ENCODE assay signal across 17 cellular contexts in the genomic region with DNA sequence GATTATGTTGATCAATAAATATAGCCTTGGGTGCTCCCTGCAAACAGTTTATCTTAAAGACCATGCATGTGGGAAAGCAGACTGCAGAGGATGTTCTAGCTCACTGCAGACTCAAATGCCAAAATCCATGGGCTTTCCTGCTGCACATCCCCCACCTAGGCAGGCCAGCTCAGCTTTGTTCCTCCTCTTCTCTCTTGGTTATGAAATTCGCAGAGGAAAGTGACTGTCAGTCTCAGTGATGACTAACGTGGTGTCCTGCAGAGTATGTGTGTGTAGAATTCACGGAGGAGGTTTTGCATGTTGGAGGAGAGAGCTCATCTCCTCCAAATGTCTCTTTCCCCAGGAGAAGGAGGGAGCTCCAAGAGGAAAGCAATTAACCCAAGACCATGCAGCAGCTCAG. TPM values are rescaled to one million over a fixed set of nuclear protein-coding genes. Genes with fewer than 3 reads are reported as not detected.
DNase-seq lines count a peak whose midpoint lies in the region; ATAC-seq and TF ChIP-seq lines count a peak whose summit lies in the region.
"Had no signal": no experiment of that assay in that cellular context is flagged by ENCODE, and none has a peak within 500 bp of the region (broad histone marks: within the 10 kb centered on the region; RNA-seq: fewer than 3 reads in every experiment).

No MANE protein-coding gene starts in this region.

- no peaks in the 10 kb centered on the region for H3K9me3 ChIP-seq in breast epithelium
- no peaks in the 10 kb centered on the region for H3K9me3 ChIP-seq in PC-3 (ENCODE audit: low read length)
- H3K9me3 ChIP-seq in prostate gland, result no peaks in the 10 kb centered on the region
- H3K9me3 ChIP-seq in CD4-positive, alpha-beta T cell (ENCODE audit: control insufficient read depth, low read length), result no peaks in the 10 kb centered on the region
- H3K9me3 ChIP-seq: neutrophil had no signal

- intact Hi-C loops in MCF 10A (cut with micrococcal nuclease), result loop anchor here (10.0 kb wide), 1 partner anchor 382 kb away; no protein-coding TSS in a partner anchor
- intact Hi-C loops in breast epithelium (cut with DNase I; ENCODE audit: low total_unique reads), result no loop called here
- intact Hi-C loops in PC-3 (cut with micrococcal nuclease), result no loop called here
- intact Hi-C loops in prostate gland (cut with DNase I), result no loop called here
- intact Hi-C loops in Right ventricle myocardium inferior (cut with DNase I), result no loop called here
- intact Hi-C loops in CD4-positive, alpha-beta T cell (cut with DNase I, micrococcal nuclease), result no loop called here

- no peaks in the 10 kb centered on the region for H3K79me2 ChIP-seq in PC-3 (ENCODE audit: low read length)

- H3K4me3 Mint-ChIP-seq in MCF 10A (ENCODE audit: unreplicated experiment), result no peak overlapping the region
- H3K4me3 Mint-ChIP-seq in CD4-positive, alpha-beta T cell, result no peak overlapping the region
- H3K4me3 Mint-ChIP-seq: activated CD4-positive, alpha-beta T cell treated with anti-CD3 and anti-CD28 coated beads, Interleukin-2, amount 10 ng/mL, durations not matched to agents 7 days and 5 days; activated T-cell treated with anti-CD3 and anti-CD28 coated beads, Interleukin-2, amount 50 U/mL, for 4 hours; dendritic cell treated with granulocyte-macrophage colony-stimulating factor and Interleukin-4, amounts not matched to agents 40 ng/mL and 50 ng/mL, for 4 days had no signal

- no peaks in the 10 kb centered on the region for H3K9me3 Mint-ChIP-seq in MCF 10A (ENCODE audit: unreplicated experiment)
- no peaks in the 10 kb centered on the region for H3K9me3 Mint-ChIP-seq in CD4-positive, alpha-beta T cell
- H3K9me3 Mint-ChIP-seq: activated CD4-positive, alpha-beta T cell treated with anti-CD3 and anti-CD28 coated beads, Interleukin-2, amount 10 ng/mL, durations not matched to agents 7 days and 5 days; activated T-cell treated with anti-CD3 and anti-CD28 coated beads, Interleukin-2, amount 50 U/mL, for 4 hours; dendritic cell treated with granulocyte-macrophage colony-stimulating factor and Interleukin-4, amounts not matched to agents 40 ng/mL and 50 ng/mL, for 4 days had no signal

- no peak overlapping the region for H2AFZ ChIP-seq in PC-3 (ENCODE audit: low read length)

- POLR2A ChIA-PET in MCF 10A (lab: Yijun Ruan, JAX), result interaction anchor here (0.6 to 1.1 kb wide), 3 partner anchors 18 to 35 kb away, joined by 3 to 5 read pairs (median 3); no protein-coding TSS in a partner anchor
- POLR2A ChIA-PET in PC-3 (lab: Charles Lee; ENCODE audit: unreplicated experiment), result no interaction called here
- POLR2A ChIA-PET in CD4-positive, alpha-beta T cell (lab: Charles Lee), result no interaction called here

- DNase-seq in MCF 10A (ENCODE audit: unreplicated experiment) (peak; percentile 73), breast epithelium (ENCODE audit: low spot score in 2 of 2) (no peak), PC-3 (peak; percentile 49), epithelial cell of esophagus (ENCODE audit: low read depth) (peak; percentile 69), prostate gland (ENCODE audit: low spot score) (no peak), Right ventricle myocardium inferior (ENCODE audit: missing footprints) (no peak)
- no peak for DNase-seq in stimulated activated CD4-positive, alpha-beta T cell treated with anti-CD3 and anti-CD28 coated beads, Interleukin-4, amount 100 ng/mL, for 24 hours
- DNase-seq in CD4-positive, alpha-beta T cell, result no peak
- DNase-seq: activated CD4-positive, alpha-beta T cell treated with anti-CD3 and anti-CD28 coated beads, Interleukin-2, amount 10 ng/mL, durations not matched to agents 7 days and 5 days; activated T-cell treated with anti-CD3 and anti-CD28 coated beads, Interleukin-2, amount 50 U/mL, for 4 hours; NCI-H1092; NCI-H226; small intestine had no signal

- H3K36me3 ChIP-seq in breast epithelium (no peaks in the 10 kb centered on the region), PC-3 (ENCODE audit: low read depth, low read length) (no peaks in the 10 kb centered on the region), prostate gland (no peaks in the 10 kb centered on the region)
- H3K36me3 ChIP-seq: neutrophil had no signal

- H3K4me2 ChIP-seq in PC-3 (ENCODE audit: low read length), result no peak overlapping the region; the same call in 1 of the 2 replicates

- no TSS peak for BruUV-seq in MCF 10A (replicated peaks; lab: Mats Ljungman, UMichigan)
- BruUV-seq in PC-3 (replicated peaks; lab: Mats Ljungman, UMichigan), result no TSS peak

- H3K27ac ChIP-seq in breast epithelium, result no peak overlapping the region
- H3K27ac ChIP-seq in PC-3 (ENCODE audit: low read length), result no peak overlapping the region
- no peak overlapping the region for H3K27ac ChIP-seq in prostate gland
- H3K27ac ChIP-seq in CD4-positive, alpha-beta T cell (ENCODE audit: low read depth, low read length), result no peak overlapping the region
- H3K27ac ChIP-seq: neutrophil had no signal

- H3K4me1 Mint-ChIP-seq in MCF 10A (ENCODE audit: insufficient read depth, unreplicated experiment), result peaks cover 11% of the 10 kb centered on the region
- H3K4me1 Mint-ChIP-seq in CD4-positive, alpha-beta T cell (ENCODE audit: low read depth), result no peaks in the 10 kb centered on the region
- H3K4me1 Mint-ChIP-seq: activated CD4-positive, alpha-beta T cell treated with anti-CD3 and anti-CD28 coated beads, Interleukin-2, amount 10 ng/mL, durations not matched to agents 7 days and 5 days had no signal

- peaks cover 80% of the 10 kb centered on the region for H3K27me3 Mint-ChIP-seq in MCF 10A (ENCODE audit: insufficient read depth, unreplicated experiment)
- H3K27me3 Mint-ChIP-seq in CD4-positive, alpha-beta T cell, result peaks cover 66% of the 10 kb centered on the region

- TF ChIP-seq POLR2A in breast epithelium (IDR thresholded peaks at IDR 0.05) (no peak), prostate gland (IDR thresholded peaks at IDR 0.05) (no peak)

- H3K4me1 ChIP-seq in breast epithelium (no peaks in the 10 kb centered on the region), PC-3 (ENCODE audit: insufficient read depth, low read length) (no peaks in the 10 kb centered on the region), prostate gland (replicated peaks) (no peaks in the 10 kb centered on the region)

- no peaks in the 10 kb centered on the region for H3K9me2 ChIP-seq in PC-3 (replicated peaks; ENCODE audit: low read length)

- 56% methylated on average over 3 of the region's 3 CpGs for WGBS in prostate gland

- H3K4me3 ChIP-seq in breast epithelium (no peak overlapping the region), PC-3 (ENCODE audit: low read length) (no peak overlapping the region), epithelial cell of esophagus (ENCODE audit: low read length) (no peak overlapping the region), prostate gland (no peak overlapping the region)

- ATAC-seq in PC-3, result no peak
- no peak for ATAC-seq in Right ventricle myocardium inferior
- no peak for ATAC-seq in CD4-positive, alpha-beta T cell (ENCODE audit: poor library complexity)
- ATAC-seq: activated T-cell treated with anti-CD3 and anti-CD28 coated beads, Interleukin-2, amount 50 U/mL, for 4 hours had no signal

- no peaks in the 10 kb centered on the region for H4K20me1 ChIP-seq in PC-3 (ENCODE audit: low read length)

- no peaks in the 10 kb centered on the region for H3F3A ChIP-seq in PC-3 (ENCODE audit: low read length, unreplicated experiment)

- H3K36me3 Mint-ChIP-seq in MCF 10A (ENCODE audit: insufficient read depth, unreplicated experiment), result no peaks in the 10 kb centered on the region
- no peaks in the 10 kb centered on the region for H3K36me3 Mint-ChIP-seq in CD4-positive, alpha-beta T cell (ENCODE audit: low read depth)

- TF ChIP-seq CTCF in MCF 10A (IDR thresholded peaks at IDR 0.05; ENCODE audit: unreplicated experiment), result no peak
- no peak for TF ChIP-seq CTCF in breast epithelium (IDR thresholded peaks at IDR 0.05)
- no peak for TF ChIP-seq CTCF in PC-3 (conservative IDR thresholded peaks at IDR 0.05; ENCODE audit: low read depth, low read length)
- TF ChIP-seq CTCF in epithelial cell of esophagus (IDR thresholded peaks at IDR 0.05; ENCODE audit: insufficient read depth, low read depth, low read length, missing control alignments), result no peak
- no peak for TF ChIP-seq CTCF in prostate gland (IDR thresholded peaks at IDR 0.05)
- no peak for TF ChIP-seq CTCF in CD4-positive, alpha-beta T cell (IDR thresholded peaks at IDR 0.05)

- no peak overlapping the region for H3K27ac Mint-ChIP-seq in MCF 10A (ENCODE audit: low read depth, unreplicated experiment)
- no peak overlapping the region for H3K27ac Mint-ChIP-seq in CD4-positive, alpha-beta T cell
- H3K27ac Mint-ChIP-seq: activated CD4-positive, alpha-beta T cell treated with anti-CD3 and anti-CD28 coated beads, Interleukin-2, amount 10 ng/mL, durations not matched to agents 7 days and 5 days; dendritic cell treated with granulocyte-macrophage colony-stimulating factor and Interleukin-4, amounts not matched to agents 40 ng/mL and 50 ng/mL, for 4 days had no signal

- no peak overlapping the region for H3K9ac ChIP-seq in PC-3 (ENCODE audit: low read length)

- CTCF ChIA-PET in MCF 10A (lab: Yijun Ruan, JAX) (interaction anchor here (0.6 to 2.0 kb wide), 7 partner anchors 105 to 524 kb away, joined by 3 to 8 read pairs (median 4); no protein-coding TSS in a partner anchor), PC-3 (lab: Charles Lee) (interaction anchor here (0.5 kb wide), 1 partner anchor 489 kb away, joined by 3 read pairs; no protein-coding TSS in a partner anchor)
- CTCF ChIA-PET in CD4-positive, alpha-beta T cell (lab: Charles Lee), result no interaction called here

- H3K27me3 ChIP-seq in breast epithelium, result no peaks in the 10 kb centered on the region
- H3K27me3 ChIP-seq in PC-3 (ENCODE audit: low read length), result peaks cover 9% of the 10 kb centered on the region; the same call in 1 of the 2 replicates
- peaks cover 4% of the 10 kb centered on the region for H3K27me3 ChIP-seq in prostate gland (replicated peaks; ENCODE audit: insufficient read depth)
- peaks cover 10% of the 10 kb centered on the region for H3K27me3 ChIP-seq in CD4-positive, alpha-beta T cell (ENCODE audit: control insufficient read depth, insufficient read depth, low read length)

RNA-seq across cellular contexts. Expression of gene KCNS3, which starts 21.5 kb away (rescaled TPM):
- total RNA-seq in MCF 10A (2022) (0.84 and 1.7 TPM in 2 replicates), breast epithelium (10 to 100 TPM; 16.0 to 76.4 (median 61.6) TPM), PC-3 (2014; rRNA removed) (5.8 and 7.9 TPM in 2 replicates), prostate gland (100 to 1,000 TPM in 1 of 2 donors, 10 to 100 TPM in 1; 17.4 to 106 TPM), Right ventricle myocardium inferior (4.5 TPM)
- total RNA-seq in CD4-positive, alpha-beta T cell, result not detected
- total RNA-seq: activated CD4-positive, alpha-beta T cell treated with anti-CD3 and anti-CD28 coated beads, Interleukin-2, amount 10 ng/mL, durations not matched to agents 7 days and 5 days; activated T-cell treated with anti-CD3 and anti-CD28 coated beads, Interleukin-2, amount 50 U/mL, for 4 hours; T-helper 2 cell treated with Interferon-gamma antibody and Interleukin-4, amounts not matched to agents 100 ng/mL and 5 ng/mL, for 36 hours had no signal

RNA-seq across cellular contexts. Expression of gene MSGN1, which starts 40.8 kb away (rescaled TPM):
- not detected in 2 replicates for total RNA-seq in MCF 10A (2022)
- total RNA-seq in breast epithelium, result not detected
- total RNA-seq in PC-3 (2014; rRNA removed), result not detected in 2 replicates
- total RNA-seq in prostate gland, result not detected
- total RNA-seq in Right ventricle myocardium inferior, result not detected
- not detected for total RNA-seq in CD4-positive, alpha-beta T cell
- total RNA-seq: activated CD4-positive, alpha-beta T cell treated with anti-CD3 and anti-CD28 coated beads, Interleukin-2, amount 10 ng/mL, durations not matched to agents 7 days and 5 days; activated T-cell treated with anti-CD3 and anti-CD28 coated beads, Interleukin-2, amount 50 U/mL, for 4 hours; fibroblast of lung; T-helper 2 cell treated with Interferon-gamma antibody and Interleukin-4, amounts not matched to agents 100 ng/mL and 5 ng/mL, for 36 hours had no signal

Comparison
In these comparisons a context has a peak if more than half of its experiments do, and no peak if none do; other contexts are left out.
1. DNase-seq: peak in MCF 10A (single experiment), PC-3 (single experiment) and epithelial cell of esophagus (single experiment); none in breast epithelium (0 of 2), prostate gland (single experiment), Right ventricle myocardium inferior (single experiment), stimulated activated CD4-positive, alpha-beta T cell treated with anti-CD3 and anti-CD28 coated beads, Interleukin-4, amount 100 ng/mL, for 24 hours (single experiment) and CD4-positive, alpha-beta T cell (0 of 10).